In the genomic region with DNA sequence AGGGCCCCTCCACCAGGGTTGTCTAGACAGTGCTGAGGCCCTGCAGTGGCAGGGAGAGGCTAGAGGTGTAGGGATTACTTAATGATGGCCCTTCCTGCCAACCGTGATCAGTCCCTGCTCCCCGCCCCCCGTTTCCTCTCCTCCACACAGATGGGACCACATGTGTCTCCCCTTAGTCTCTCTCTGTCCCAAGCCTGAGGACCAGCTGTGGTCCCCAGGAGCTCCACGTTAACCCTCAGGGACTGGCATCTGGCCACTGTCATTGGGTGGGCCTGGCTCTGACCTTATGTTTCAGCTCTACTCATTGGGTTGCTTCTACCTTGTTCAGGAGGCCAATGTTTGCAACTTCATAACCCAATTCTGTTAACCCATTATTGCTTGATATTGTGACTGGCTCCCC, we compare ENCODE assay signal across 17 cellular contexts.
"Had no signal": no experiment of that assay in that cellular context is flagged by ENCODE, and none has a peak within 500 bp of the region (broad histone marks: within the 10 kb centered on the region; RNA-seq: fewer than 3 reads in every experiment).

No MANE protein-coding gene starts in this region.

- H3K4me3 Mint-ChIP-seq: activated CD4-positive, alpha-beta T cell treated with anti-CD3 and anti-CD28 coated beads, Interleukin-2, amount 10 ng/mL, durations not matched to agents 7 days and 5 days; activated CD8-positive, alpha-beta T cell treated with anti-CD3 and anti-CD28 coated beads for 36 hours; naive B cell; stimulated activated memory B cell treated with anti-CD40 and anti-IgM and Interleukin-4, amounts not matched to agents 10 μg/mL and 1 μg/mL and 100 μg/mL, for 72 hours; T-helper 2 cell treated with Interferon-gamma antibody and Interleukin-4, amounts not matched to agents 5 μg/mL and 100 μg/mL, for 36 hours had no signal

- H3K4me3 ChIP-seq: lung, thyroid gland had no signal

- DNase-seq: activated CD4-positive, alpha-beta T cell treated with anti-CD3 and anti-CD28 coated beads, Interleukin-2, amount 10 ng/mL, durations not matched to agents 7 days and 5 days; activated CD8-positive, alpha-beta T cell treated with anti-CD3 and anti-CD28 coated beads for 36 hours; amygdala; cerebellar nuclear complex; foreskin keratinocyte; naive B cell; occipital lobe; small intestine; stimulated activated CD4-positive, alpha-beta T cell treated with anti-CD3 and anti-CD28 coated beads, Interleukin-2, amount 100 ng/mL, for 24 hours; thyroid gland had no signal

- H3K4me1 ChIP-seq: foreskin keratinocyte had no signal

- H3K9me3 ChIP-seq: thyroid gland had no signal

- H3K27me3 ChIP-seq: thyroid gland had no signal

- ATAC-seq: activated CD4-positive, CD25-positive, alpha-beta regulatory T cell treated with anti-CD3 and anti-CD28 coated beads, Interleukin-2, amount 50 U/mL, for 24 hours; activated CD8-positive, alpha-beta T cell treated with anti-CD3 and anti-CD28 coated beads for 36 hours; foreskin keratinocyte; sciatic nerve; SK-N-SH treated with all-trans-retinoic acid at 6 μM for 48 hours; stimulated activated memory B cell treated with anti-CD40 and anti-IgM and Interleukin-4, amounts not matched to agents 10 μg/mL and 1 μg/mL and 100 μg/mL, for 72 hours had no signal

- H3K27ac Mint-ChIP-seq: activated CD4-positive, alpha-beta T cell treated with anti-CD3 and anti-CD28 coated beads, Interleukin-2, amount 10 ng/mL, durations not matched to agents 7 days and 5 days; activated CD8-positive, alpha-beta T cell treated with anti-CD3 and anti-CD28 coated beads for 36 hours; stimulated activated memory B cell treated with anti-CD40 and anti-IgM and Interleukin-4, amounts not matched to agents 10 μg/mL and 1 μg/mL and 100 μg/mL, for 72 hours; T-helper 2 cell treated with Interferon-gamma antibody and Interleukin-4, amounts not matched to agents 5 μg/mL and 100 μg/mL, for 36 hours had no signal

- H3K27ac ChIP-seq: foreskin keratinocyte, thyroid gland, VCaP had no signal

- H3K9me3 Mint-ChIP-seq: activated CD4-positive, alpha-beta T cell treated with anti-CD3 and anti-CD28 coated beads, Interleukin-2, amount 10 ng/mL, durations not matched to agents 7 days and 5 days; activated CD8-positive, alpha-beta T cell treated with anti-CD3 and anti-CD28 coated beads for 36 hours; naive B cell; stimulated activated memory B cell treated with anti-CD40 and anti-IgM and Interleukin-4, amounts not matched to agents 10 μg/mL and 1 μg/mL and 100 μg/mL, for 72 hours; T-helper 2 cell treated with Interferon-gamma antibody and Interleukin-4, amounts not matched to agents 5 μg/mL and 100 μg/mL, for 36 hours had no signal

- H3K36me3 Mint-ChIP-seq: naive B cell had no signal
